ENCODE assay signal across 16 cellular contexts in the genomic region with DNA sequence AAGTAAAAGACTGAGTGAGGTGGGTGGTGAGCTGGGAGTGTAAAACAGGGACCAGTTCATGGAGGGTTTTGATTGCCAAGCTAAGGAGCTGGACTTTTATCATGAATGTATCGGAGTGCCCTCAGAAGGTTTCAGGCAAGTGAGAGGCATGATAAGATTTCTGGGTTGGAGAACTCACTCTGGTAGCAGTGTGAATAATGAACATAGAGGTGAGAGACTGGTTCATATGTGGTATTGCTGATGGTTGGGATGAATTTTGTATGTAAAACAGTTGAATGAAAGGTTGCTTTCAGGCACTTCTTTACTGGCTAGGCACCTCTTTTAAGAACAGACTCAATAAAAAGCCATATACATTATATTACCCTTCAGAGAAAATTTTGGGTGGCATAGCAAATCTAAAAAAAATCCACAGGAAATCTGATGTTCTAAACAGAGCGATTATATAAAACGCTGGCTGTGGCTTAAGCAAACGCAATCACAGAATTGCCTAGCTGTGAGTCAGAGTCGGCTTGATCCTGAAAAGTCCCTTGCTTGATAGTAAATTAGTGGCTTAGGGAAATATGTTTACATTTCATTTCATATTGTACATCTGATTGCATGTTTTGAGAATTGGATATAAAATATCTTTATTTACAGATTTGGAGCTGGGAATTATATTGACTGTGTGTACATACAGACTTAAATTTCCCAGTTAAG.
DNase-seq lines count a peak whose midpoint lies in the region; ATAC-seq, FAIRE-seq and TF ChIP-seq lines count a peak whose summit lies in the region.
"Had no signal": no experiment of that assay in that cellular context is flagged by ENCODE, and none has a peak within 500 bp of the region (broad histone marks: within the 10 kb centered on the region; RNA-seq: fewer than 3 reads in every experiment).

No MANE protein-coding gene starts in this region.

- H2BK20ac ChIP-seq in H1 (ENCODE audit: low read length) = no peak overlapping the region

- peaks cover 16% of the 10 kb centered on the region for H3K27me3 Mint-ChIP-seq in Caco-2 (ENCODE audit: insufficient read depth, unreplicated experiment)
- H3K27me3 Mint-ChIP-seq: CD8-positive, alpha-beta memory T cell; stimulated activated naive CD8-positive, alpha-beta T cell treated with anti-CD3 and anti-CD28 coated beads, Interleukin-15, Interleukin-2, amounts not matched to agents 100 ng/mL and 50 ng/mL, for 24 hours had no signal

- no peaks in the 10 kb centered on the region for H3K4me1 Mint-ChIP-seq in Caco-2 (ENCODE audit: low read depth, unreplicated experiment)

- H3K23me2 ChIP-seq in H1 (ENCODE audit: low read depth, low read length) = no peaks in the 10 kb centered on the region

- no peaks in the 10 kb centered on the region for H3K27me3 ChIP-seq in PC-3 (ENCODE audit: low read length)
- H3K27me3 ChIP-seq in H1 (replicated peaks in 1 of 4; ENCODE audit: control insufficient read depth in 3 of 4, extremely low read depth in 1 of 4, insufficient read depth in 3 of 4, low read length in 3 of 4) = no peaks in the 10 kb centered on the region
- H3K27me3 ChIP-seq in osteoblast (ENCODE audit: insufficient read depth, low read length) = no peaks in the 10 kb centered on the region
- no peaks in the 10 kb centered on the region for H3K27me3 ChIP-seq in Caco-2 (replicated peaks; ENCODE audit: control insufficient read depth, insufficient read depth, low read length)
- H3K27me3 ChIP-seq in vagina = no peaks in the 10 kb centered on the region
- H3K27me3 ChIP-seq: dorsolateral prefrontal cortex had no signal

- no peak overlapping the region for H2AK5ac ChIP-seq in H1 (ENCODE audit: low read depth, low read length)

- H2BK15ac ChIP-seq in H1 (ENCODE audit: low read length) = no peak overlapping the region

- no peaks in the 10 kb centered on the region for H3K36me3 Mint-ChIP-seq in Caco-2 (ENCODE audit: insufficient read depth, unreplicated experiment)
- H3K36me3 Mint-ChIP-seq: CD8-positive, alpha-beta memory T cell had no signal

- H3K79me1 ChIP-seq in H1 (ENCODE audit: low read depth, low read length) = no peaks in the 10 kb centered on the region

- no peak overlapping the region for H2BK12ac ChIP-seq in H1 (ENCODE audit: low read depth, low read length)

- no peak for FAIRE-seq in H1 (lab: Jason Lieb, UNC)
- FAIRE-seq: K562, kidney had no signal

- H3K79me2 ChIP-seq in PC-3 (ENCODE audit: low read length) (no peaks in the 10 kb centered on the region), H1 (ENCODE audit: control insufficient read depth in 1 of 2, insufficient read depth in 2 of 2, low read length in 2 of 2) (no peaks in the 10 kb centered on the region), osteoblast (ENCODE audit: insufficient read depth, low read length) (no peaks in the 10 kb centered on the region)

- no peak overlapping the region for H3K27ac Mint-ChIP-seq in Caco-2 (ENCODE audit: unreplicated experiment)
- H3K27ac Mint-ChIP-seq: CD8-positive, alpha-beta memory T cell; stimulated activated naive CD8-positive, alpha-beta T cell treated with anti-CD3 and anti-CD28 coated beads, Interleukin-15, Interleukin-2, amounts not matched to agents 100 ng/mL and 50 ng/mL, for 24 hours had no signal

- H3K4me2 ChIP-seq in PC-3 (ENCODE audit: low read length) (peak overlapping the region; percentile 55), H1 (ENCODE audit: insufficient read depth in 1 of 2, low read depth in 2 of 2, low read length in 2 of 2) (no peak overlapping the region), osteoblast (ENCODE audit: insufficient read depth, low read length) (peak overlapping the region; percentile 29)

- H4K20me1 ChIP-seq in PC-3 (ENCODE audit: low read length) (no peaks in the 10 kb centered on the region), H1 (replicated peaks in 1 of 2; ENCODE audit: control insufficient read depth in 1 of 2, insufficient read depth in 2 of 2, low read length in 2 of 2) (no peaks in the 10 kb centered on the region), osteoblast (ENCODE audit: insufficient read depth, low read length) (no peaks in the 10 kb centered on the region)

- H3K9me3 ChIP-seq in PC-3 (ENCODE audit: low read length) = no peaks in the 10 kb centered on the region
- no peaks in the 10 kb centered on the region for H3K9me3 ChIP-seq in H1 (ENCODE audit: insufficient read depth in 2 of 2, low read depth in 1 of 2, low read length in 1 of 2)
- H3K9me3 ChIP-seq in osteoblast (ENCODE audit: low read depth, low read length) = no peaks in the 10 kb centered on the region
- no peaks in the 10 kb centered on the region for H3K9me3 ChIP-seq in Caco-2
- H3K9me3 ChIP-seq in vagina = no peaks in the 10 kb centered on the region

- no peak overlapping the region for H3K14ac ChIP-seq in H1 (ENCODE audit: insufficient read length)

- H3K18ac ChIP-seq in H1 (ENCODE audit: extremely low read depth, low read length) = no peak overlapping the region

- H3K9me3 Mint-ChIP-seq in Caco-2 (ENCODE audit: unreplicated experiment) = no peaks in the 10 kb centered on the region
- H3K9me3 Mint-ChIP-seq: CD8-positive, alpha-beta memory T cell; stimulated activated naive CD8-positive, alpha-beta T cell treated with anti-CD3 and anti-CD28 coated beads, Interleukin-15, Interleukin-2, amounts not matched to agents 100 ng/mL and 50 ng/mL, for 24 hours had no signal

- H2BK120ac ChIP-seq in H1 (replicated peaks; ENCODE audit: low read depth, low read length) = no peak overlapping the region

- intact Hi-C loops in PC-3 (cut with micrococcal nuclease) (no loop called here), Caco-2 (cut with micrococcal nuclease; ENCODE audit: unreplicated experiment) (no loop called here), vagina (cut with DNase I) (no loop called here)

- no peak overlapping the region for H3K56ac ChIP-seq in H1 (replicated peaks; ENCODE audit: insufficient read length, low read depth, low read length)

- H3K4me3 ChIP-seq in PC-3 (ENCODE audit: low read length) (no peak overlapping the region), H1 (ENCODE audit: extremely low read depth in 1 of 4, insufficient read depth in 2 of 4, low read depth in 3 of 4, low read length in 4 of 4) (no peak overlapping the region), osteoblast (ENCODE audit: insufficient read depth, low read length) (no peak overlapping the region), Caco-2 (ENCODE audit: low read depth, low read length) (no peak overlapping the region), vagina (no peak overlapping the region)
- H3K4me3 ChIP-seq: dorsolateral prefrontal cortex, K562 had no signal

- peak overlapping the region; percentile 2; the same call in 1 of the 2 replicates for H3K27ac ChIP-seq in PC-3 (ENCODE audit: low read length)
- no peak overlapping the region for H3K27ac ChIP-seq in H1 (ENCODE audit: low read depth, low read length)
- no peak overlapping the region for H3K27ac ChIP-seq in osteoblast (ENCODE audit: low read depth, low read length)
- H3K27ac ChIP-seq in vagina = no peak overlapping the region
- H3K27ac ChIP-seq: WERI-Rb-1 had no signal

- no TSS peak for BruUV-seq in PC-3 (replicated peaks; lab: Mats Ljungman, UMichigan)
- BruUV-seq in Caco-2 (replicated peaks; lab: Mats Ljungman, UMichigan) = no TSS peak

- no peaks in the 10 kb centered on the region for H3F3A ChIP-seq in PC-3 (ENCODE audit: low read length, unreplicated experiment)

- H3K4me1 ChIP-seq in PC-3 (ENCODE audit: insufficient read depth, low read length) (peaks cover 30% of the 10 kb centered on the region), H1 (replicated peaks in 1 of 4; ENCODE audit: control insufficient read depth in 3 of 4, insufficient read depth in 4 of 4, low read length in 3 of 4) (peaks cover 0 to 23% (median 14%) of the 10 kb centered on the region in 4 experiments; a peak in 6 of 7 replicates), osteoblast (ENCODE audit: insufficient read depth, low read length) (peaks cover 16% of the 10 kb centered on the region), Caco-2 (no peaks in the 10 kb centered on the region), vagina (peaks cover 4% of the 10 kb centered on the region)

- H4K5ac ChIP-seq in H1 (ENCODE audit: insufficient read length, low read depth, low read length) = no peak overlapping the region

- CTCF ChIA-PET in PC-3 (lab: Charles Lee) = interaction anchor here (0.7 kb wide), 1 partner anchor 8 kb away, joined by 3 read pairs; no protein-coding TSS in a partner anchor
- CTCF ChIA-PET in H1 (lab: Charles Lee; ENCODE audit: partially characterized antibody) = interaction anchor here (0.8 to 2.2 kb wide), 3 partner anchors 8 to 50 kb away, joined by 3 to 10 read pairs (median 4); no protein-coding TSS in a partner anchor
- CTCF ChIA-PET in Caco-2 (lab: Charles Lee) = no interaction called here

- TF ChIP-seq POLR2A in H1 (IDR thresholded peaks at IDR 0.05; ENCODE audit: control extremely low read depth in 1 of 2, low read depth in 2 of 2, low read length in 2 of 2) (no peak), vagina (IDR thresholded peaks at IDR 0.05) (no peak)

- DNase-seq in Daoy (ENCODE audit: low read depth) (peak; percentile 79), PC-3 (peak; percentile 66), H1 (ENCODE audit: low read depth in 1 of 2, low spot score in 2 of 2) (no peak), osteoblast (ENCODE audit: insufficient read length, low spot score, missing footprints) (peak; percentile 72), Caco-2 (no peak), HT-29 (ENCODE audit: low spot score) (no peak), vagina (ENCODE audit: extremely low spot score in 2 of 2) (no peak), NCI-H748 (lab: John Stamatoyannopoulos, UW; ENCODE audit: unreplicated experiment) (no peak)
- DNase-seq: CD8-positive, alpha-beta memory T cell; kidney; NCI-H1436; NCI-H526; WERI-Rb-1 had no signal

- H3K4ac ChIP-seq in H1 (replicated peaks; ENCODE audit: insufficient read length, low read depth, low read length) = no peak overlapping the region

- POLR2A ChIA-PET in PC-3 (lab: Charles Lee; ENCODE audit: unreplicated experiment) = interaction anchor here (0.6 to 0.7 kb wide), 2 partner anchors 107 to 1189 kb away, joined by 3 to 5 read pairs; no protein-coding TSS in a partner anchor
- POLR2A ChIA-PET in H1 (lab: Charles Lee; ENCODE audit: partially characterized antibody) = no interaction called here
- POLR2A ChIA-PET in Caco-2 (lab: Charles Lee) = no interaction called here

- H3K9ac ChIP-seq in PC-3 (ENCODE audit: low read length) (no peak overlapping the region), H1 (replicated peaks in 1 of 4; ENCODE audit: extremely low read depth in 1 of 4, low read depth in 3 of 4, low read length in 3 of 4) (no peak overlapping the region)

- no peak overlapping the region for H2BK5ac ChIP-seq in H1 (ENCODE audit: low read depth, low read length)

- H3K36me3 ChIP-seq in PC-3 (ENCODE audit: low read depth, low read length) (no peaks in the 10 kb centered on the region), H1 (ENCODE audit: control insufficient read depth in 2 of 4, insufficient read depth in 4 of 4, low read length in 3 of 4) (no peaks in the 10 kb centered on the region), osteoblast (ENCODE audit: insufficient read depth, low read length) (no peaks in the 10 kb centered on the region), Caco-2 (ENCODE audit: control insufficient read depth, insufficient read depth, low read length) (no peaks in the 10 kb centered on the region), vagina (no peaks in the 10 kb centered on the region)
- H3K36me3 ChIP-seq: WERI-Rb-1 had no signal

- TF ChIP-seq EP300 in H1 (IDR thresholded peaks at IDR 0.05; ENCODE audit: borderline replicate concordance in 1 of 2, low read depth in 2 of 2, low read length in 2 of 2) = no peak

- TF ChIP-seq RAD21 in H1 (IDR thresholded peaks at IDR 0.05 in 1 of 2, conservative IDR thresholded peaks at IDR 0.05 in 1 of 2; ENCODE audit: low read depth in 2 of 2, low read length in 2 of 2) = no peak

- 94% methylated on average over 5 of the region's 5 CpGs; no CpG with 5 or more reads in 1 of the 2 experiments for WGBS in H1 (ENCODE audit: extremely low coverage in 1 of 2, insufficient coverage in 1 of 2, insufficient read length in 1 of 2, insufficient replicate concordance in 2 of 2, low coverage in 1 of 2, low lambda C conversion rate in 2 of 2, missing lambda C conversion rate in 1 of 2), 2 experiments

- H3K4me3 Mint-ChIP-seq in Caco-2 (ENCODE audit: unreplicated experiment) = no peak overlapping the region
- H3K4me3 Mint-ChIP-seq: CD8-positive, alpha-beta memory T cell; stimulated activated naive CD8-positive, alpha-beta T cell treated with anti-CD3 and anti-CD28 coated beads, Interleukin-15, Interleukin-2, amounts not matched to agents 100 ng/mL and 50 ng/mL, for 24 hours had no signal

- TF ChIP-seq CTCF in PC-3 (conservative IDR thresholded peaks at IDR 0.05; ENCODE audit: low read depth, low read length) (no peak), H1 (IDR thresholded peaks at IDR 0.05; ENCODE audit: control extremely low read depth in 1 of 3, insufficient read depth in 1 of 3, low read depth in 1 of 3, low read length in 3 of 3) (no peak), osteoblast (IDR thresholded peaks at IDR 0.05; ENCODE audit: extremely low read depth, low read depth, low read length) (no peak), Caco-2 (IDR thresholded peaks at IDR 0.05; ENCODE audit: insufficient read depth in 1 of 2, low read depth in 1 of 2, low read length in 1 of 2, severe bottlenecking in 1 of 2, unreplicated experiment in 1 of 2) (no peak), vagina (IDR thresholded peaks at IDR 0.05) (no peak)

- H2AFZ ChIP-seq in PC-3 (ENCODE audit: low read length) = peak overlapping the region; percentile 11; the same call in 1 of the 2 replicates
- 0 out of 2 replicates have a peak overlapping the region, but pooled peaks have one; percentile 52 for H2AFZ ChIP-seq in H1 (ENCODE audit: low read length)
- peak overlapping the region; percentile 32 for H2AFZ ChIP-seq in osteoblast (ENCODE audit: low read length)

- no peak overlapping the region for H4K91ac ChIP-seq in H1 (replicated peaks; ENCODE audit: insufficient read length, low read length)

- no peak overlapping the region for H3K23ac ChIP-seq in H1 (ENCODE audit: insufficient read length)

- H4K8ac ChIP-seq in H1 (ENCODE audit: extremely low read depth, insufficient read depth, low read length) = no peak overlapping the region

- H3K9me2 ChIP-seq in PC-3 (replicated peaks; ENCODE audit: low read length) = no peaks in the 10 kb centered on the region

- peak; percentile 95 for ATAC-seq in PC-3
- ATAC-seq: K562 had no signal

Comparison
In these comparisons a context has a peak if more than half of its experiments do, and no peak if none do; other contexts are left out.
1. DNase-seq: peak in Daoy (single experiment), PC-3 (single experiment) and osteoblast (single experiment); none in H1 (0 of 2), Caco-2 (0 of 2), HT-29 (single experiment), vagina (0 of 2) and NCI-H748 (single experiment).
2. H3K4me2 ChIP-seq: peak in PC-3 (single experiment) and osteoblast (single experiment); none in H1 (0 of 2).
3. Peak in every context shown above with its lines, with median percentiles within 50 percentile points of each other: H2AFZ ChIP-seq.